In genomic region chr7:22350466-22351328, GRCh38 we compare ENCODE assay signal across 1 cellular context.
A peak's percentile ranks its signal among the peaks of the same experiment; 100 is the strongest.
TF ChIP-seq lines count a peak whose summit lies in the region.

No MANE protein-coding gene starts in this region.

TF ChIP-seq in K562, 482 proteins besides CTCF, POLR2A, EP300 and RAD21 (continued from another document and continues in another):
- TF ChIP-seq, protein P1, sequence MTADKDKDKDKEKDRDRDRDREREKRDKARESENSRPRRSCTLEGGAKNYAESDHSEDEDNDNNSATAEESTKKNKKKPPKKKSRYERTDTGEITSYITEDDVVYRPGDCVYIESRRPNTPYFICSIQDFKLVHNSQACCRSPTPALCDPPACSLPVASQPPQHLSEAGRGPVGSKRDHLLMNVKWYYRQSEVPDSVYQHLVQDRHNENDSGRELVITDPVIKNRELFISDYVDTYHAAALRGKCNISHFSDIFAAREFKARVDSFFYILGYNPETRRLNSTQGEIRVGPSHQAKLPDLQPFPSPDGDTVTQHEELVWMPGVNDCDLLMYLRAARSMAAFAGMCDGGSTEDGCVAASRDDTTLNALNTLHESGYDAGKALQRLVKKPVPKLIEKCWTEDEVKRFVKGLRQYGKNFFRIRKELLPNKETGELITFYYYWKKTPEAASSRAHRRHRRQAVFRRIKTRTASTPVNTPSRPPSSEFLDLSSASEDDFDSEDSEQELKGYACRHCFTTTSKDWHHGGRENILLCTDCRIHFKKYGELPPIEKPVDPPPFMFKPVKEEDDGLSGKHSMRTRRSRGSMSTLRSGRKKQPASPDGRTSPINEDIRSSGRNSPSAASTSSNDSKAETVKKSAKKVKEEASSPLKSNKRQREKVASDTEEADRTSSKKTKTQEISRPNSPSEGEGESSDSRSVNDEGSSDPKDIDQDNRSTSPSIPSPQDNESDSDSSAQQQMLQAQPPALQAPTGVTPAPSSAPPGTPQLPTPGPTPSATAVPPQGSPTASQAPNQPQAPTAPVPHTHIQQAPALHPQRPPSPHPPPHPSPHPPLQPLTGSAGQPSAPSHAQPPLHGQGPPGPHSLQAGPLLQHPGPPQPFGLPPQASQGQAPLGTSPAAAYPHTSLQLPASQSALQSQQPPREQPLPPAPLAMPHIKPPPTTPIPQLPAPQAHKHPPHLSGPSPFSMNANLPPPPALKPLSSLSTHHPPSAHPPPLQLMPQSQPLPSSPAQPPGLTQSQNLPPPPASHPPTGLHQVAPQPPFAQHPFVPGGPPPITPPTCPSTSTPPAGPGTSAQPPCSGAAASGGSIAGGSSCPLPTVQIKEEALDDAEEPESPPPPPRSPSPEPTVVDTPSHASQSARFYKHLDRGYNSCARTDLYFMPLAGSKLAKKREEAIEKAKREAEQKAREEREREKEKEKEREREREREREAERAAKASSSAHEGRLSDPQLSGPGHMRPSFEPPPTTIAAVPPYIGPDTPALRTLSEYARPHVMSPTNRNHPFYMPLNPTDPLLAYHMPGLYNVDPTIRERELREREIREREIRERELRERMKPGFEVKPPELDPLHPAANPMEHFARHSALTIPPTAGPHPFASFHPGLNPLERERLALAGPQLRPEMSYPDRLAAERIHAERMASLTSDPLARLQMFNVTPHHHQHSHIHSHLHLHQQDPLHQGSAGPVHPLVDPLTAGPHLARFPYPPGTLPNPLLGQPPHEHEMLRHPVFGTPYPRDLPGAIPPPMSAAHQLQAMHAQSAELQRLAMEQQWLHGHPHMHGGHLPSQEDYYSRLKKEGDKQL (CRISPR knock-in tag; IDR thresholded peaks at IDR 0.05; ENCODE audit: borderline replicate concordance), result no peak
- TF ChIP-seq ZNF644 (tag; IDR thresholded peaks at IDR 0.05; ENCODE audit: low read depth) (peak; percentile 82), CHCHD3 (CRISPR knock-in tag; IDR thresholded peaks at IDR 0.05) (no peak), PCBP2 (IDR thresholded peaks at IDR 0.05; ENCODE audit: low read depth, low read length, poor library complexity, severe bottlenecking) (no peak), NR4A1 (CRISPR knock-in tag; IDR thresholded peaks at IDR 0.05) (no peak), NR4A1 (tag; IDR thresholded peaks at IDR 0.05) (no peak), MAFF (IDR thresholded peaks at IDR 0.05; ENCODE audit: low read length) (no peak; the same call in 1 of the 2 replicates), NCOR1 (IDR thresholded peaks at IDR 0.05) (peak; percentile 94), BACH1 (tag; IDR thresholded peaks at IDR 0.05) (peak; percentile 68), PHB2 (IDR thresholded peaks at IDR 0.05; ENCODE audit: low read depth) (peak; percentile 73), ATF7 (IDR thresholded peaks at IDR 0.05) (peak; percentile 93), LCOR (CRISPR knock-in tag; IDR thresholded peaks at IDR 0.05) (peak; percentile 68), ETS2 (tag; IDR thresholded peaks at IDR 0.05; ENCODE audit: borderline replicate concordance, poor library complexity, severe bottlenecking) (no peak), ZBED1 (IDR thresholded peaks at IDR 0.05) (0 out of 2 replicates have a peak, but pooled peaks have one; percentile 72), NR2C1 (IDR thresholded peaks at IDR 0.05) (peak; percentile 55; the same call in 1 of the 2 replicates), NR2C1 (tag; IDR thresholded peaks at IDR 0.05) (peak; percentile 67), MEF2D (tag; conservative IDR thresholded peaks at IDR 0.05; ENCODE audit: low read depth) (peak; percentile 85), NONO (IDR thresholded peaks at IDR 0.05; ENCODE audit: low read depth in 2 of 2, low read length in 1 of 2) (peak in 1 of 2 experiments; percentile 66; a peak in 1 of 4 replicates), CBX1 (IDR thresholded peaks at IDR 0.05; ENCODE audit: low read depth) (no peak), ADNP (tag; IDR thresholded peaks at IDR 0.05) (no peak; the same call in none of the 2 replicates), TEAD1 (CRISPR knock-in tag; IDR thresholded peaks at IDR 0.05) (no peak; a peak in 2 of 4 replicates), MAFG (tag; conservative IDR thresholded peaks at IDR 0.05) (peak; percentile 47), ZNF3 (CRISPR knock-in tag; IDR thresholded peaks at IDR 0.05) (no peak), SOX6 (IDR thresholded peaks at IDR 0.05) (peak; percentile 94), ZBTB43 (CRISPR knock-in tag; IDR thresholded peaks at IDR 0.05) (no peak), KDM5B (IDR thresholded peaks at IDR 0.05; ENCODE audit: insufficient replicate concordance, low read depth, low read length) (no peak), MAX (CRISPR knock-in tag; IDR thresholded peaks at IDR 0.05) (no peak), ATF3 (IDR thresholded peaks at IDR 0.05) (peak; percentile 97), ATF3 (CRISPR knock-in tag; conservative IDR thresholded peaks at IDR 0.05) (peak; percentile 94), FOXA3 (CRISPR knock-in tag; conservative IDR thresholded peaks at IDR 0.05 in 1 of 2, IDR thresholded peaks at IDR 0.05 in 1 of 2) (peak in 1 of 2 experiments; percentile 18; a peak in 1 of 4 replicates), CCAR2 (IDR thresholded peaks at IDR 0.05; ENCODE audit: low read depth, low read length) (no peak), ZNF445 (CRISPR knock-in tag; IDR thresholded peaks at IDR 0.05; ENCODE audit: low read depth) (0 out of 2 replicates have a peak, but pooled peaks have one; percentile 56), LEF1 (IDR thresholded peaks at IDR 0.05) (peak; percentile 99), NBN (IDR thresholded peaks at IDR 0.05; ENCODE audit: low read depth) (peak; percentile 95), NR1H2 (CRISPR knock-in tag; IDR thresholded peaks at IDR 0.05) (no peak), FOSL1 (tag; conservative IDR thresholded peaks at IDR 0.05) (peak; percentile 100), PATZ1 (CRISPR knock-in tag; IDR thresholded peaks at IDR 0.05; ENCODE audit: borderline replicate concordance) (no peak), ZSCAN29 (IDR thresholded peaks at IDR 0.05) (no peak), FOXJ3 (CRISPR knock-in tag; IDR thresholded peaks at IDR 0.05) (no peak), THRAP3 (IDR thresholded peaks at IDR 0.05; ENCODE audit: borderline replicate concordance) (no peak), YBX1 (IDR thresholded peaks at IDR 0.05) (no peak), CBX3 (IDR thresholded peaks at IDR 0.05; ENCODE audit: borderline replicate concordance in 1 of 2, low read length in 2 of 2) (peak in 1 of 2 experiments; percentile 96; a peak in 2 of 3 replicates), TBL1XR1 (IDR thresholded peaks at IDR 0.05; ENCODE audit: low read length in 2 of 2) (peak in 1 of 2 experiments; percentile 93; a peak in 3 of 4 replicates)
- TF ChIP-seq, protein P2, sequence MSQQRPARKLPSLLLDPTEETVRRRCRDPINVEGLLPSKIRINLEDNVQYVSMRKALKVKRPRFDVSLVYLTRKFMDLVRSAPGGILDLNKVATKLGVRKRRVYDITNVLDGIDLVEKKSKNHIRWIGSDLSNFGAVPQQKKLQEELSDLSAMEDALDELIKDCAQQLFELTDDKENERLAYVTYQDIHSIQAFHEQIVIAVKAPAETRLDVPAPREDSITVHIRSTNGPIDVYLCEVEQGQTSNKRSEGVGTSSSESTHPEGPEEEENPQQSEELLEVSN (IDR thresholded peaks at IDR 0.05; ENCODE audit: borderline replicate concordance in 1 of 2, extremely low read depth in 1 of 2, insufficient read depth in 1 of 2, insufficient read length in 1 of 2, low read depth in 1 of 2, low read length in 1 of 2, poor library complexity in 1 of 2, severe bottlenecking in 1 of 2), result no peak
- TF ChIP-seq, protein P3, sequence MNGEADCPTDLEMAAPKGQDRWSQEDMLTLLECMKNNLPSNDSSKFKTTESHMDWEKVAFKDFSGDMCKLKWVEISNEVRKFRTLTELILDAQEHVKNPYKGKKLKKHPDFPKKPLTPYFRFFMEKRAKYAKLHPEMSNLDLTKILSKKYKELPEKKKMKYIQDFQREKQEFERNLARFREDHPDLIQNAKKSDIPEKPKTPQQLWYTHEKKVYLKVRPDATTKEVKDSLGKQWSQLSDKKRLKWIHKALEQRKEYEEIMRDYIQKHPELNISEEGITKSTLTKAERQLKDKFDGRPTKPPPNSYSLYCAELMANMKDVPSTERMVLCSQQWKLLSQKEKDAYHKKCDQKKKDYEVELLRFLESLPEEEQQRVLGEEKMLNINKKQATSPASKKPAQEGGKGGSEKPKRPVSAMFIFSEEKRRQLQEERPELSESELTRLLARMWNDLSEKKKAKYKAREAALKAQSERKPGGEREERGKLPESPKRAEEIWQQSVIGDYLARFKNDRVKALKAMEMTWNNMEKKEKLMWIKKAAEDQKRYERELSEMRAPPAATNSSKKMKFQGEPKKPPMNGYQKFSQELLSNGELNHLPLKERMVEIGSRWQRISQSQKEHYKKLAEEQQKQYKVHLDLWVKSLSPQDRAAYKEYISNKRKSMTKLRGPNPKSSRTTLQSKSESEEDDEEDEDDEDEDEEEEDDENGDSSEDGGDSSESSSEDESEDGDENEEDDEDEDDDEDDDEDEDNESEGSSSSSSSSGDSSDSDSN (IDR thresholded peaks at IDR 0.05; ENCODE audit: borderline replicate concordance in 1 of 2, low read depth in 2 of 2, low read length in 2 of 2), result no peak
- TF ChIP-seq, protein P4, sequence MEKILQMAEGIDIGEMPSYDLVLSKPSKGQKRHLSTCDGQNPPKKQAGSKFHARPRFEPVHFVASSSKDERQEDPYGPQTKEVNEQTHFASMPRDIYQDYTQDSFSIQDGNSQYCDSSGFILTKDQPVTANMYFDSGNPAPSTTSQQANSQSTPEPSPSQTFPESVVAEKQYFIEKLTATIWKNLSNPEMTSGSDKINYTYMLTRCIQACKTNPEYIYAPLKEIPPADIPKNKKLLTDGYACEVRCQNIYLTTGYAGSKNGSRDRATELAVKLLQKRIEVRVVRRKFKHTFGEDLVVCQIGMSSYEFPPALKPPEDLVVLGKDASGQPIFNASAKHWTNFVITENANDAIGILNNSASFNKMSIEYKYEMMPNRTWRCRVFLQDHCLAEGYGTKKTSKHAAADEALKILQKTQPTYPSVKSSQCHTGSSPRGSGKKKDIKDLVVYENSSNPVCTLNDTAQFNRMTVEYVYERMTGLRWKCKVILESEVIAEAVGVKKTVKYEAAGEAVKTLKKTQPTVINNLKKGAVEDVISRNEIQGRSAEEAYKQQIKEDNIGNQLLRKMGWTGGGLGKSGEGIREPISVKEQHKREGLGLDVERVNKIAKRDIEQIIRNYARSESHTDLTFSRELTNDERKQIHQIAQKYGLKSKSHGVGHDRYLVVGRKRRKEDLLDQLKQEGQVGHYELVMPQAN (IDR thresholded peaks at IDR 0.05; ENCODE audit: borderline replicate concordance), result no peak
- TF ChIP-seq, protein P5, sequence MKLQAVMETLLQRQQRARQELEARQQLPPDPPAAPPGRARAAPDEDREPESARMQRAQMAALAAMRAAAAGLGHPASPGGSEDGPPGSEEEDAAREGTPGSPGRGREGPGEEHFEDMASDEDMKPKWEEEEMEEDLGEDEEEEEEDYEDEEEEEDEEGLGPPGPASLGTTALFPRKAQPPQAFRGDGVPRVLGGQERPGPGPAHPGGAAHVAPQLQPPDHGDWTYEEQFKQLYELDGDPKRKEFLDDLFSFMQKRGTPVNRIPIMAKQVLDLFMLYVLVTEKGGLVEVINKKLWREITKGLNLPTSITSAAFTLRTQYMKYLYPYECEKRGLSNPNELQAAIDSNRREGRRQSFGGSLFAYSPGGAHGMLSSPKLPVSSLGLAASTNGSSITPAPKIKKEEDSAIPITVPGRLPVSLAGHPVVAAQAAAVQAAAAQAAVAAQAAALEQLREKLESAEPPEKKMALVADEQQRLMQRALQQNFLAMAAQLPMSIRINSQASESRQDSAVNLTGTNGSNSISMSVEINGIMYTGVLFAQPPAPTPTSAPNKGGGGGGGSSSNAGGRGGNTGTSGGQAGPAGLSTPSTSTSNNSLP (IDR thresholded peaks at IDR 0.05; ENCODE audit: borderline replicate concordance, low read depth, low read length), result peak; percentile 93
- TF ChIP-seq, protein P6, sequence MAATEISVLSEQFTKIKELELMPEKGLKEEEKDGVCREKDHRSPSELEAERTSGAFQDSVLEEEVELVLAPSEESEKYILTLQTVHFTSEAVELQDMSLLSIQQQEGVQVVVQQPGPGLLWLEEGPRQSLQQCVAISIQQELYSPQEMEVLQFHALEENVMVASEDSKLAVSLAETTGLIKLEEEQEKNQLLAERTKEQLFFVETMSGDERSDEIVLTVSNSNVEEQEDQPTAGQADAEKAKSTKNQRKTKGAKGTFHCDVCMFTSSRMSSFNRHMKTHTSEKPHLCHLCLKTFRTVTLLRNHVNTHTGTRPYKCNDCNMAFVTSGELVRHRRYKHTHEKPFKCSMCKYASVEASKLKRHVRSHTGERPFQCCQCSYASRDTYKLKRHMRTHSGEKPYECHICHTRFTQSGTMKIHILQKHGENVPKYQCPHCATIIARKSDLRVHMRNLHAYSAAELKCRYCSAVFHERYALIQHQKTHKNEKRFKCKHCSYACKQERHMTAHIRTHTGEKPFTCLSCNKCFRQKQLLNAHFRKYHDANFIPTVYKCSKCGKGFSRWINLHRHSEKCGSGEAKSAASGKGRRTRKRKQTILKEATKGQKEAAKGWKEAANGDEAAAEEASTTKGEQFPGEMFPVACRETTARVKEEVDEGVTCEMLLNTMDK (IDR thresholded peaks at IDR 0.05; ENCODE audit: borderline replicate concordance, insufficient read depth, low read depth, low read length, poor library complexity, severe bottlenecking), result no peak
